ENCODE assay signal across 8 cellular contexts in genomic region chr9:104682642-104683041, GRCh38. TPM values are rescaled to one million over a fixed set of nuclear protein-coding genes. Genes with fewer than 3 reads are reported as not detected.
DNase-seq lines count a peak whose midpoint lies in the region; ATAC-seq, FAIRE-seq and TF ChIP-seq lines count a peak whose summit lies in the region.

No MANE protein-coding gene starts in this region.

- peak; percentile 79 for ATAC-seq in GM19395 (IDR thresholded peaks at IDR 0.05; ENCODE audit: unreplicated experiment)
- peak; percentile 75 for ATAC-seq in HG03342 (IDR thresholded peaks at IDR 0.05; ENCODE audit: unreplicated experiment)
- ATAC-seq in activated CD8-positive, alpha-beta T cell treated with anti-CD3 and anti-CD28 coated beads for 36 hours, result peak; percentile 51

- peak; percentile 0 for DNase-seq in DMS79 (lab: John Stamatoyannopoulos, UW)
- peak; percentile 17 for DNase-seq in NCI-H2196 treated with DMSO at 0.1 percent for 48 hours (lab: John Stamatoyannopoulos, UW; ENCODE audit: unreplicated experiment)
- peak; percentile 8 for DNase-seq in activated CD8-positive, alpha-beta T cell treated with anti-CD3 and anti-CD28 coated beads for 36 hours
- peak; percentile 19 for DNase-seq in iPS-NIHi7 (ENCODE audit: extremely low spot score)
- DNase-seq in urothelium cell line (ENCODE audit: low spot score), result peak; percentile 29
- DNase-seq in activated T-cell treated with anti-CD3 and anti-CD28 coated beads, Interleukin-2, amount 50 U/mL, for 1 hour, result no peak

- H3K4me3 Mint-ChIP-seq in activated CD8-positive, alpha-beta T cell treated with anti-CD3 and anti-CD28 coated beads for 36 hours, result no peak overlapping the region

- intact Hi-C loops in activated CD8-positive, alpha-beta T cell treated with anti-CD3 and anti-CD28 coated beads for 36 hours (cut with micrococcal nuclease), result no loop called here

- TF ChIP-seq CTCF in activated CD8-positive, alpha-beta T cell treated with anti-CD3 and anti-CD28 coated beads for 36 hours (IDR thresholded peaks at IDR 0.05), result peak; percentile 57

- FAIRE-seq in urothelium cell line (lab: Jason Lieb, UNC), result no peak

- H3K36me3 Mint-ChIP-seq in activated CD8-positive, alpha-beta T cell treated with anti-CD3 and anti-CD28 coated beads for 36 hours (ENCODE audit: low read depth), result no peaks in the 10 kb centered on the region

- CTCF ChIA-PET in activated CD8-positive, alpha-beta T cell treated with anti-CD3 and anti-CD28 coated beads for 36 hours (lab: Charles Lee), result interaction anchor here (2.3 kb wide), 1 partner anchor 65 kb away, joined by 6 read pairs; the partner anchor contains the start of gene NIPSNAP3A

- no peaks in the 10 kb centered on the region for H3K9me3 Mint-ChIP-seq in activated CD8-positive, alpha-beta T cell treated with anti-CD3 and anti-CD28 coated beads for 36 hours

- H3K4me1 Mint-ChIP-seq in activated CD8-positive, alpha-beta T cell treated with anti-CD3 and anti-CD28 coated beads for 36 hours (ENCODE audit: low read depth), result no peaks in the 10 kb centered on the region

- H3K27ac Mint-ChIP-seq in activated CD8-positive, alpha-beta T cell treated with anti-CD3 and anti-CD28 coated beads for 36 hours, result no peak overlapping the region

- H3K27me3 Mint-ChIP-seq in activated CD8-positive, alpha-beta T cell treated with anti-CD3 and anti-CD28 coated beads for 36 hours, result no peaks in the 10 kb centered on the region

- POLR2A ChIA-PET in activated CD8-positive, alpha-beta T cell treated with anti-CD3 and anti-CD28 coated beads for 36 hours (lab: Charles Lee), result no interaction called here

RNA-seq across cellular contexts. Expression of gene OR13D1, which starts 11.7 kb away (rescaled TPM):
- total RNA-seq in activated CD8-positive, alpha-beta T cell treated with anti-CD3 and anti-CD28 coated beads for 36 hours, result not detected
